ENCODE assay signal across 8 cellular contexts in genomic region chr5:143401846-143402463, GRCh38. TPM values are rescaled to one million over a fixed set of nuclear protein-coding genes. Genes with fewer than 3 reads are reported as not detected.
DNase-seq lines count a peak whose midpoint lies in the region; ATAC-seq and TF ChIP-seq lines count a peak whose summit lies in the region.

No MANE protein-coding gene starts in this region.

- TF ChIP-seq CTCF in Caco-2 (IDR thresholded peaks at IDR 0.05; ENCODE audit: insufficient read depth in 1 of 2, low read depth in 1 of 2, low read length in 1 of 2, severe bottlenecking in 1 of 2, unreplicated experiment in 1 of 2) = no peak
- TF ChIP-seq CTCF in brain microvascular endothelial cell (IDR thresholded peaks at IDR 0.05; ENCODE audit: low read depth, low read length, missing control alignments) = no peak
- TF ChIP-seq CTCF in transverse colon (IDR thresholded peaks at IDR 0.05) = no peak

- peaks cover 7% of the 10 kb centered on the region for H3K36me3 Mint-ChIP-seq in Caco-2 (ENCODE audit: insufficient read depth, unreplicated experiment)

- H3K4me3 Mint-ChIP-seq in Caco-2 (ENCODE audit: unreplicated experiment) = peak overlapping the region; percentile 77

- no peaks in the 10 kb centered on the region for H3K9me3 Mint-ChIP-seq in Caco-2 (ENCODE audit: unreplicated experiment)

- H3K9ac ChIP-seq in Karpas-422 (ENCODE audit: low read length) = peak overlapping the region; percentile 78

- H3K4me1 ChIP-seq in Caco-2 = no peaks in the 10 kb centered on the region
- H3K4me1 ChIP-seq in Karpas-422 (ENCODE audit: low read length) = peaks cover 26% of the 10 kb centered on the region
- peaks cover 0 to 45% (median 12%) of the 10 kb centered on the region in 4 donors for H3K4me1 ChIP-seq in transverse colon

- TF ChIP-seq EP300 in transverse colon (IDR thresholded peaks at IDR 0.05; ENCODE audit: low read depth) = no peak

- peaks cover 71% of the 10 kb centered on the region for H3K79me2 ChIP-seq in Karpas-422 (ENCODE audit: low read length)

- no peak for ATAC-seq in GM21447 (IDR thresholded peaks at IDR 0.05; ENCODE audit: unreplicated experiment)
- ATAC-seq in HG02678 (IDR thresholded peaks at IDR 0.05; ENCODE audit: unreplicated experiment) = no peak
- no peak for ATAC-seq in GM21723 (IDR thresholded peaks at IDR 0.05; ENCODE audit: unreplicated experiment)

- peaks cover 5% of the 10 kb centered on the region; the same call in 1 of the 2 replicates for H4K20me1 ChIP-seq in Karpas-422 (ENCODE audit: insufficient read depth, low read depth, low read length)

- TF ChIP-seq POLR2A in transverse colon (IDR thresholded peaks at IDR 0.05) = no peak

- H3K27me3 ChIP-seq in Caco-2 (replicated peaks; ENCODE audit: control insufficient read depth, insufficient read depth, low read length) (no peaks in the 10 kb centered on the region; the same call in 1 of the 2 replicates), Karpas-422 (ENCODE audit: low read length) (no peaks in the 10 kb centered on the region), brain microvascular endothelial cell (replicated peaks) (no peaks in the 10 kb centered on the region), transverse colon (no peaks in the 10 kb centered on the region)

- H3K9me3 ChIP-seq in Caco-2 (no peaks in the 10 kb centered on the region), Karpas-422 (ENCODE audit: low read length) (no peaks in the 10 kb centered on the region), transverse colon (no peaks in the 10 kb centered on the region)

- BruUV-seq in Caco-2 (replicated peaks; lab: Mats Ljungman, UMichigan) = TSS peak; percentile 25

- H2AFZ ChIP-seq in Karpas-422 (ENCODE audit: low read length) = no peak overlapping the region

- H3K27me3 Mint-ChIP-seq in Caco-2 (ENCODE audit: insufficient read depth, unreplicated experiment) = no peaks in the 10 kb centered on the region

- POLR2A ChIA-PET in Caco-2 (lab: Charles Lee) = no interaction called here

- H3K4me2 ChIP-seq in Karpas-422 (ENCODE audit: low read depth, low read length, poor library complexity, severe bottlenecking) = peak overlapping the region; percentile 87

- no peak for DNase-seq in Caco-2
- DNase-seq in Karpas-422 = peak; percentile 87
- no peak for DNase-seq in brain microvascular endothelial cell
- peak; percentile 35 to 44 for DNase-seq in lung microvascular endothelial cell (ENCODE audit: low read depth in 2 of 2)
- no peak for DNase-seq in transverse colon

- H3K27ac Mint-ChIP-seq in Caco-2 (ENCODE audit: unreplicated experiment) = no peak overlapping the region

- intact Hi-C loops in Caco-2 (cut with micrococcal nuclease; ENCODE audit: unreplicated experiment) (loop anchor here (2.0 to 10.0 kb wide), 4 partner anchors 195 to 687 kb away; no protein-coding TSS in a partner anchor), transverse colon (cut with DNase I; ENCODE audit: low total_unique reads) (loop anchor here (5.0 kb wide), 1 partner anchor 380 kb away; no protein-coding TSS in a partner anchor)

- peak overlapping the region; percentile 92 for H3K27ac ChIP-seq in Karpas-422 (ENCODE audit: low read length)
- peak overlapping the region; percentile 93 for H3K27ac ChIP-seq in brain microvascular endothelial cell
- H3K27ac ChIP-seq in transverse colon = peak overlapping the region; percentile 96 to 99 (median 98)

- peaks cover 13% of the 10 kb centered on the region for H3K4me1 Mint-ChIP-seq in Caco-2 (ENCODE audit: low read depth, unreplicated experiment)

- no peaks in the 10 kb centered on the region for H3K36me3 ChIP-seq in Caco-2 (ENCODE audit: control insufficient read depth, insufficient read depth, low read length)
- H3K36me3 ChIP-seq in Karpas-422 (ENCODE audit: insufficient read depth, low read length) = peaks cover 36% of the 10 kb centered on the region
- H3K36me3 ChIP-seq in brain microvascular endothelial cell (replicated peaks) = peaks cover 6% of the 10 kb centered on the region
- no peaks in the 10 kb centered on the region for H3K36me3 ChIP-seq in transverse colon

- H3K4me3 ChIP-seq in Caco-2 (ENCODE audit: low read depth, low read length) (peak overlapping the region; percentile 90), Karpas-422 (ENCODE audit: low read length) (peak overlapping the region; percentile 68), brain microvascular endothelial cell (ENCODE audit: low read depth, low read length) (peak overlapping the region; percentile 80), transverse colon (peak overlapping the region; percentile 64 to 90 (median 86))

- 31 to 39% methylated on average over 16 to 19 of the region's 19 CpGs for WGBS in transverse colon (ENCODE audit: low coverage in 1 of 2), 2 donors

- in situ Hi-C loops in brain microvascular endothelial cell (cut with HindIII; ENCODE audit: low pct_ligation_motif_present, low sequenced_read_pairs) (no loop called here), transverse colon (cut with MboI; ENCODE audit: low pct_ligation_motif_present in 1 of 4, low pct_unique_long_range_greater_than_20kb in 1 of 4, low sequenced_read_pairs in 3 of 4) (loop anchor here in 2 of 4 donors (10.0 to 25.0 kb wide), 3 partner anchors 390 to 760 kb away; partner anchors contain the start of genes KCTD16 (in 1 of the 2) and YIPF5 (in 1 of the 2))

- CTCF ChIA-PET in Caco-2 (lab: Charles Lee) = no interaction called here

- H3K9me2 ChIP-seq in Karpas-422 (replicated peaks; ENCODE audit: insufficient read depth, low read length) = no peaks in the 10 kb centered on the region

RNA-seq across cellular contexts. Expression of gene NR3C1, which starts 1.5 kb away (rescaled TPM):
- total RNA-seq in Caco-2 (2022) = 15.4 and 17.5 TPM in 2 replicates
- total RNA-seq in Karpas-422 (2014; rRNA removed; shearing (Covaris generic); ENCODE audit: low replicate concordance) = 189 and 364 TPM in 2 replicates
- 11.8 and 14.3 TPM in 2 replicates for total RNA-seq in lung microvascular endothelial cell
- total RNA-seq in transverse colon = 10 to 100 TPM in 3 of 4 donors, 1 to 10 TPM in 1; 8.4 to 37.7 (median 30.3) TPM

Comparison
In these comparisons a context has a peak if more than half of its experiments do, and no peak if none do; other contexts are left out.
1. DNase-seq: peak in Karpas-422 (single experiment) and lung microvascular endothelial cell (2 of 2); none in Caco-2 (0 of 2), brain microvascular endothelial cell (single experiment) and transverse colon (single experiment).
2. Peak in every context shown above with its lines, with median percentiles within 50 percentile points of each other: H3K4me3 ChIP-seq and H3K27ac ChIP-seq.